10 cellular contexts compared by ENCODE assay signal in the genomic region with DNA sequence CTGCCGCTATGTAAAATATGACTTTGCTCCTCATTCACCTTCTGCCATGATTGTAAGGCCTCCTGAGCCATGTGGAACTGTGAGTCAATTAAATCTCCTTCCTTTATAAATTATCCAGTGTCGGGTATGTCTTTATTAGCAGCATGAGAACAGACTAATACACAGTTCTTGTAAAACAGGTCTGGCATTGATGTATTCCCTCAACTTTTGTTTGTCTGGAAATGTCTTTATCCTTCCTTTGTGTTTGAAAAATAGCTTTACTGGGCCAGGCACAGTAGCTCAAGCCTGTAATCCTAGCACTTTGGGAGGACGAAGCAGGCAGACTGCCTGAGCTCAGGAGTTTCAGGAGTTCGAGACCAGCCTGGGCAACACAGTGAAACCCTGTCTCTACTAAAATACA.
"Had no signal": no experiment of that assay in that cellular context is flagged by ENCODE, and none has a peak within 500 bp of the region (broad histone marks: within the 10 kb centered on the region; RNA-seq: fewer than 3 reads in every experiment).

No MANE protein-coding gene starts in this region.

- DNase-seq: GM23248, GOT3, H7, H9, HCEC 1CT, HFFc6 had no signal

- H3K9me3 ChIP-seq: HAP-1 had no signal

- H3K9ac ChIP-seq: GM23248 had no signal

- H3K4me2 ChIP-seq: GM23338 had no signal

- H3K27ac Mint-ChIP-seq: GM23338, H9, HFFc6 had no signal

- FAIRE-seq: H1 had no signal

- H3K36me3 ChIP-seq: HAP-1 had no signal

- H3K4me3 Mint-ChIP-seq: GM23338, H9, HFFc6 had no signal

- ATAC-seq: GM23338, HCT116 had no signal

- H3K4me1 ChIP-seq: HAP-1 had no signal

- H3K27ac ChIP-seq: GM23248 had no signal

- H3K4me3 ChIP-seq: GM23248, GM23338, HAP-1 had no signal
